In genomic region chr12:117481470-117481869, GRCh38 we compare ENCODE assay signal across 22 cellular contexts.
"Had no signal": no experiment of that assay in that cellular context is flagged by ENCODE, and none has a peak within 500 bp of the region (broad histone marks: within the 10 kb centered on the region; RNA-seq: fewer than 3 reads in every experiment).

No MANE protein-coding gene starts in this region.

- H3K27ac ChIP-seq: adrenal gland, breast epithelium, Peyer's patch, SK-N-MC had no signal

- H3K27me3 ChIP-seq: adrenal gland, breast epithelium, Peyer's patch had no signal

- H3K4me1 ChIP-seq: adrenal gland, breast epithelium, Peyer's patch had no signal

- DNase-seq: activated CD4-positive, alpha-beta T cell treated with anti-CD3 and anti-CD28 coated beads for 4 hours; activated CD8-positive, alpha-beta memory T cell treated with anti-CD3 and anti-CD28 coated beads, Interleukin-2, amount 50 U/mL, for 4 hours; activated CD8-positive, alpha-beta T cell treated with anti-CD3 and anti-CD28 coated beads for 36 hours; activated naive CD4-positive, alpha-beta T cell treated with anti-CD3 and anti-CD28 coated beads, Interleukin-2, amount 50 U/mL, for 16 hours; activated naive CD8-positive, alpha-beta T cell treated with anti-CD3 and anti-CD28 coated beads, Interleukin-2, amount 10 ng/mL, durations not matched to agents 7 days and 5 days; adrenal gland; anterior cingulate cortex; central memory CD4-positive, alpha-beta T cell; NCI-H1105 treated with DMSO at 0.1 percent for 48 hours; NCI-H146; NCI-H187 treated with DMSO at 0.1 percent for 48 hours; NCI-H2081 treated with DMSO at 0.1 percent for 48 hours; NCI-H2227 treated with DMSO at 0.1 percent for 48 hours; NCI-H446 treated with DMSO at 0.1 percent for 48 hours; NCI-H524 treated with DMSO at 0.1 percent for 48 hours; NCI-H748 treated with DMSO at 0.1 percent for 48 hours; Peyer's patch; SIG-M5; T-helper 1 cell had no signal

- H3K36me3 ChIP-seq: adrenal gland, breast epithelium, Peyer's patch had no signal

- H3K9me3 ChIP-seq: adrenal gland, breast epithelium, Peyer's patch had no signal

- ATAC-seq: activated CD4-positive, CD25-positive, alpha-beta regulatory T cell treated with anti-CD3 and anti-CD28 coated beads, Interleukin-2, amount 50 U/mL, for 24 hours; activated CD8-positive, alpha-beta T cell treated with anti-CD3 and anti-CD28 coated beads for 36 hours had no signal

- H3K4me3 ChIP-seq: adrenal gland, breast epithelium, Peyer's patch, SK-N-MC had no signal
